8 cellular contexts compared by ENCODE assay signal in the genomic region with DNA sequence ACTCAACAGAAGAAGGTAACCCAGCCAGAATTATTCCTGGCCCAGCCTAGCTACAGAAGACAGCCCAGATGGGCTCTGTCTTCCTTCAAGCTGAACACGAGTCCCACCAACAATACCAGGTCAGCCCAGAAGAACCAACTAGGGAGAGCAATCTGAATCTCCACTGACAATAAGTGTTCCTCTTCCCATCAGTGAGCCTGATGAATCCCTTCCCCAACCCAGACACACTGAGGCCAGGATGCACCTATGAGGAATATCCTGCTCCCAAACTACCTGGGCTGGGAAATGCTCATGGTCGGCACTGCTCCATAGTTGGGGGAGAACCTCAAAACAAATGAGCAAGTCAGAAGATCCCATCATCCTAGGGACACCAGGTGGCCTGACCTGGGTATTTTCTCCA.
"Had no signal": no experiment of that assay in that cellular context is flagged by ENCODE, and none has a peak within 500 bp of the region (broad histone marks: within the 10 kb centered on the region; RNA-seq: fewer than 3 reads in every experiment).

No MANE protein-coding gene starts in this region.

- H3K36me3 ChIP-seq: HAP-1 had no signal

- H3K9me3 Mint-ChIP-seq: GM23338 had no signal

- H3K4me3 ChIP-seq: GM23338, HAP-1, K562 had no signal

- H3K4me3 Mint-ChIP-seq: GM23338, HFFc6 had no signal

- H3K27ac Mint-ChIP-seq: HFFc6 had no signal

- DNase-seq: H7, HFFc6 had no signal

- ATAC-seq: GM23338, HCT116, HepG2, K562 had no signal

- H3K9me3 ChIP-seq: HAP-1 had no signal

- H2AFZ ChIP-seq: GM23338 had no signal

- H3K4me1 ChIP-seq: HAP-1 had no signal

- H3K27ac ChIP-seq: HL-60 had no signal
